ENCODE assay signal across 16 cellular contexts in genomic region chr7:139721417-139721816, GRCh38. TPM values are rescaled to one million over a fixed set of nuclear protein-coding genes. Genes with fewer than 3 reads are reported as not detected.
DNase-seq lines count a peak whose midpoint lies in the region; ATAC-seq, FAIRE-seq and TF ChIP-seq lines count a peak whose summit lies in the region.
"Had no signal": no experiment of that assay in that cellular context is flagged by ENCODE, and none has a peak within 500 bp of the region (broad histone marks: within the 10 kb centered on the region; RNA-seq: fewer than 3 reads in every experiment).

No MANE protein-coding gene starts in this region.

- peaks cover 19% of the 10 kb centered on the region for H4K20me1 ChIP-seq in neural progenitor cell (ENCODE audit: low read depth)

- no peak overlapping the region for H3K4me2 ChIP-seq in neural progenitor cell
- H3K4me2 ChIP-seq: PC-9 had no signal

- peaks cover 4% of the 10 kb centered on the region for H3K36me3 ChIP-seq in right atrium auricular region
- H3K36me3 ChIP-seq in pancreas = peaks cover 0 to 2% (median 0%) of the 10 kb centered on the region in 3 donors
- H3K36me3 ChIP-seq in neural progenitor cell = no peaks in the 10 kb centered on the region

- H3K4me1 Mint-ChIP-seq in neural progenitor cell = peaks cover 3% of the 10 kb centered on the region

- H3K4me3 ChIP-seq in right atrium auricular region (no peak overlapping the region), pancreas (no peak overlapping the region), neural progenitor cell (no peak overlapping the region)
- H3K4me3 ChIP-seq: PC-9 had no signal

- intact Hi-C loops in cardiac septum (cut with DNase I) (no loop called here), left colon (cut with DNase I, micrococcal nuclease) (no loop called here), pancreas (cut with DNase I) (no loop called here)

- 52 to 61% methylated on average over 4 of the region's 4 CpGs for WGBS in pancreas, 2 donors

- H3K4me1 ChIP-seq in right atrium auricular region (peaks cover 0 to 61% of the 10 kb centered on the region in 2 donors), pancreas (peaks cover 4 to 37% (median 7%) of the 10 kb centered on the region in 3 donors), neural progenitor cell (peaks cover 4% of the 10 kb centered on the region)

- no peak overlapping the region for H3K9ac ChIP-seq in neural progenitor cell

- H3K27ac ChIP-seq in right atrium auricular region = peak overlapping the region; percentile 58 to 69
- peak overlapping the region in 1 of 4 donors; percentile 44 for H3K27ac ChIP-seq in pancreas
- no peak overlapping the region for H3K27ac ChIP-seq in neural progenitor cell
- H3K27ac ChIP-seq: PC-9 had no signal

- ATAC-seq in left colon (peak; percentile 71), pancreas (peak in 3 of 4 donors; percentile 22 to 45 (median 23))

- no peaks in the 10 kb centered on the region for H3K9me3 Mint-ChIP-seq in neural progenitor cell

- H3K36me3 Mint-ChIP-seq in neural progenitor cell = peaks cover 12% of the 10 kb centered on the region

- H3K4me3 Mint-ChIP-seq in neural progenitor cell = no peak overlapping the region

- H3K79me2 ChIP-seq in neural progenitor cell (ENCODE audit: low read depth) = peaks cover 34% of the 10 kb centered on the region

- FAIRE-seq in pancreas (lab: Jason Lieb, UNC) = no peak
- FAIRE-seq: colon, D721Med had no signal

- no peak overlapping the region for H2AFZ ChIP-seq in neural progenitor cell (replicated peaks)
- H2AFZ ChIP-seq: PC-9 had no signal

- no peaks in the 10 kb centered on the region for H3K27me3 Mint-ChIP-seq in neural progenitor cell (ENCODE audit: insufficient read depth, low read depth)

- no peak for DNase-seq in right atrium auricular region (ENCODE audit: low spot score)
- DNase-seq in cardiac septum (ENCODE audit: low spot score) = no peak
- peak in 1 of 2 donors; percentile 6 for DNase-seq in left colon
- no peak for DNase-seq in pancreas
- no peak for DNase-seq in neural progenitor cell (ENCODE audit: low spot score)
- no peak for DNase-seq in middle frontal gyrus (ENCODE audit: extremely low spot score, low spot score)
- no peak for DNase-seq in MV-4-11 (lab: John Stamatoyannopoulos, UW)
- DNase-seq in stimulated activated CD4-positive, alpha-beta T cell treated with anti-CD3 and anti-CD28 coated beads, Interleukin-4, amount 100 ng/mL, for 1 hour = no peak
- DNase-seq: activated effector memory CD4-positive, alpha-beta T cell treated with Interleukin-2 at 50 U/mL for 16 hours; anterior cingulate cortex; erythroblast; glutamatergic neuron; NCI-H524; PC-9 had no signal

- H3F3A ChIP-seq in neural progenitor cell (ENCODE audit: low read depth) = no peaks in the 10 kb centered on the region

- no peaks in the 10 kb centered on the region for H3K9me3 ChIP-seq in right atrium auricular region
- H3K9me3 ChIP-seq in pancreas = no peaks in the 10 kb centered on the region
- no peaks in the 10 kb centered on the region for H3K9me3 ChIP-seq in neural progenitor cell (ENCODE audit: low read depth)

- no peak overlapping the region for H3K27ac Mint-ChIP-seq in neural progenitor cell

- no peak for TF ChIP-seq CTCF in right atrium auricular region (IDR thresholded peaks at IDR 0.05)
- TF ChIP-seq CTCF in pancreas (IDR thresholded peaks at IDR 0.05) = no peak
- no peak for TF ChIP-seq CTCF in neural progenitor cell (IDR thresholded peaks at IDR 0.05)

- no peaks in the 10 kb centered on the region for H3K27me3 ChIP-seq in right atrium auricular region
- H3K27me3 ChIP-seq in pancreas = no peaks in the 10 kb centered on the region
- no peaks in the 10 kb centered on the region for H3K27me3 ChIP-seq in neural progenitor cell

RNA-seq across cellular contexts. Expression of gene HIPK2, which starts 56.4 kb away (rescaled TPM):
- total RNA-seq in right atrium auricular region (100 to 1,000 TPM in 1 of 2 donors, 10 to 100 TPM in 1; 87.0 to 131 TPM), cardiac septum (218 TPM), left colon (10 to 100 TPM; 36.4 to 37.8 TPM), pancreas (10 to 100 TPM; 21.4 to 49.0 (median 26.5) TPM), neural progenitor cell (ENCODE audit: low replicate concordance) (12.8 and 14.2 TPM in 2 replicates)
- 1 to 10 TPM; 6.7 to 9.8 TPM for polyA plus RNA-seq in pancreas
